17 cellular contexts compared by ENCODE assay signal in the genomic region with DNA sequence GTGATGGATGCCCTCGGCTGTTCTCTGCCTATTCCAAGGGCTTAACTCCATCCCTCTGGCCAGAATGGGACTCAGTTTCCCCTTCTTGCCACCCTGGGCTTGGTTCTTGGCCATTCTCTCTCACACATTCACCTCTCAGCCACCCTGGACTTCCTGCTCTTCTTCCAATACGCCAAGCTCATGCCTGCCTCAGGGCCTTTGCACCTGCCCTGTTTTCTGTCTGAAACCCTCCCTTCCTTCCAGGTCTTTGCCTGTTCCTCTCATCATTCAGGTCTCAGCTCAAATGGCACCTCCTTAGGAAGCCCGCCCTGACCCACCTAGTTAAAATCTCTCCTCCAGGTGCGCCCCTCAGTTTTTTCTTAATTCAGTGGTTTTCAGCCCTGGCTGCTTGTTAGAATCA.
DNase-seq lines count a peak whose midpoint lies in the region; ATAC-seq, FAIRE-seq and TF ChIP-seq lines count a peak whose summit lies in the region.
"Had no signal": no experiment of that assay in that cellular context is flagged by ENCODE, and none has a peak within 500 bp of the region (broad histone marks: within the 10 kb centered on the region; RNA-seq: fewer than 3 reads in every experiment).

No MANE protein-coding gene starts in this region.

- H3K79me2 ChIP-seq in astrocyte (ENCODE audit: insufficient read depth, low read length) = no peaks in the 10 kb centered on the region

- no peak overlapping the region for H3K4me2 ChIP-seq in astrocyte (ENCODE audit: low read length)

- TF ChIP-seq CTCF in left ventricle myocardium inferior (IDR thresholded peaks at IDR 0.05; ENCODE audit: borderline replicate concordance) = no peak
- no peak for TF ChIP-seq CTCF in astrocyte (IDR thresholded peaks at IDR 0.05; ENCODE audit: insufficient read depth, low read depth, low read length)
- no peak for TF ChIP-seq CTCF in left lung (IDR thresholded peaks at IDR 0.05)

- peaks cover 2% of the 10 kb centered on the region for H3K36me3 Mint-ChIP-seq in astrocyte (ENCODE audit: low read depth, unreplicated experiment)
- H3K36me3 Mint-ChIP-seq in memory B cell = peaks cover 1% of the 10 kb centered on the region
- H3K36me3 Mint-ChIP-seq: CD4-positive, CD25-positive, alpha-beta regulatory T cell had no signal

- no peak overlapping the region for H2AFZ ChIP-seq in astrocyte (ENCODE audit: low read depth, low read length)

- H3K4me3 ChIP-seq in left ventricle myocardium inferior (no peak overlapping the region), astrocyte (ENCODE audit: insufficient read depth, low read depth, low read length) (no peak overlapping the region), subcutaneous abdominal adipose tissue (ENCODE audit: low read depth in 1 of 5, low read length in 5 of 5) (no peak overlapping the region), left lung (no peak overlapping the region)

- no peaks in the 10 kb centered on the region for H3K36me3 ChIP-seq in left ventricle myocardium inferior
- H3K36me3 ChIP-seq in astrocyte (ENCODE audit: insufficient read depth, low read length) = no peaks in the 10 kb centered on the region
- H3K36me3 ChIP-seq in subcutaneous abdominal adipose tissue (ENCODE audit: control insufficient read depth in 5 of 5, insufficient read depth in 5 of 5, low read length in 5 of 5) = no peaks in the 10 kb centered on the region
- no peaks in the 10 kb centered on the region for H3K36me3 ChIP-seq in left lung

- no peaks in the 10 kb centered on the region for H3K9me3 ChIP-seq in left ventricle myocardium inferior (replicated peaks)
- H3K9me3 ChIP-seq in astrocyte (ENCODE audit: insufficient read depth, low read depth, low read length) = no peaks in the 10 kb centered on the region
- H3K9me3 ChIP-seq in subcutaneous abdominal adipose tissue (ENCODE audit: control insufficient read depth in 5 of 5, low read length in 5 of 5) = no peaks in the 10 kb centered on the region
- no peaks in the 10 kb centered on the region for H3K9me3 ChIP-seq in left lung

- DNase-seq in left ventricle myocardium inferior = no peak
- DNase-seq in cardiac septum (ENCODE audit: low spot score) = no peak
- DNase-seq in astrocyte (ENCODE audit: low read depth) = no peak
- DNase-seq in memory B cell (ENCODE audit: low spot score in 2 of 2) = no peak
- DNase-seq in left lung = no peak
- no peak for DNase-seq in dermis blood vessel endothelial cell
- DNase-seq: CD4-positive, CD25-positive, alpha-beta regulatory T cell; H7; KG1; NCI-H2029 treated with DMSO at 0.1 percent for 48 hours; NCI-H2171; NK-92 treated with Interleukin-12 subunit alpha and Interleukin-12 subunit beta, amount 100 ng/mL, for 24 hours; SIG-M5 had no signal

- H3K9ac ChIP-seq in astrocyte (ENCODE audit: low read length) (no peak overlapping the region), subcutaneous abdominal adipose tissue (ENCODE audit: low read length in 5 of 5) (no peak overlapping the region)

- H3K27ac ChIP-seq in left ventricle myocardium inferior (replicated peaks) (peak overlapping the region; percentile 73), astrocyte (ENCODE audit: low read depth, low read length) (no peak overlapping the region), subcutaneous abdominal adipose tissue (ENCODE audit: low read depth, low read length) (peak overlapping the region; percentile 24), left lung (no peak overlapping the region)
- H3K27ac ChIP-seq: RWPE1 had no signal

- no peaks in the 10 kb centered on the region for H3K4me1 Mint-ChIP-seq in astrocyte (ENCODE audit: low read depth, unreplicated experiment)
- H3K4me1 Mint-ChIP-seq in memory B cell = peaks cover 33% of the 10 kb centered on the region

- FAIRE-seq in astrocyte (lab: Jason Lieb, UNC) = no peak
- FAIRE-seq: A204.1 had no signal

- H3K9me3 Mint-ChIP-seq in astrocyte (ENCODE audit: unreplicated experiment) (peaks cover 2% of the 10 kb centered on the region), memory B cell (peaks cover 3% of the 10 kb centered on the region)
- H3K9me3 Mint-ChIP-seq: CD4-positive, CD25-positive, alpha-beta regulatory T cell had no signal

- peaks cover 49% of the 10 kb centered on the region for H3K4me1 ChIP-seq in left ventricle myocardium inferior
- no peaks in the 10 kb centered on the region for H3K4me1 ChIP-seq in astrocyte (ENCODE audit: insufficient read depth, low read length)
- H3K4me1 ChIP-seq in subcutaneous abdominal adipose tissue (ENCODE audit: control insufficient read depth in 5 of 5, insufficient read depth in 5 of 5, low read length in 5 of 5) = peaks cover 8 to 69% (median 50%) of the 10 kb centered on the region in 5 donors
- H3K4me1 ChIP-seq in left lung = peaks cover 0 to 4% of the 10 kb centered on the region in 2 donors

- intact Hi-C loops in left ventricle myocardium inferior (cut with micrococcal nuclease) (loop anchor here (10.0 kb wide), 1 partner anchor 73 kb away; the partner anchor contains the start of gene TP53I11), cardiac septum (cut with DNase I) (loop anchor here (2.0 to 5.0 kb wide), 3 partner anchors 19 to 80 kb away; no protein-coding TSS in a partner anchor), left lung (cut with DNase I) (no loop called here)

- H3K4me3 Mint-ChIP-seq in astrocyte (ENCODE audit: unreplicated experiment) (no peak overlapping the region), memory B cell (no peak overlapping the region)
- H3K4me3 Mint-ChIP-seq: CD4-positive, CD25-positive, alpha-beta regulatory T cell had no signal

- H4K20me1 ChIP-seq in astrocyte (ENCODE audit: insufficient read depth, low read length) = no peaks in the 10 kb centered on the region

- no peak for ATAC-seq in memory B cell (ENCODE audit: low read depth)
- no peak for ATAC-seq in left lung
- ATAC-seq in GM21717 (IDR thresholded peaks at IDR 0.05; ENCODE audit: unreplicated experiment) = no peak

- H3K27ac Mint-ChIP-seq in astrocyte (ENCODE audit: unreplicated experiment) (peak overlapping the region; percentile 23), memory B cell (peak overlapping the region; percentile 90)

- H3K27me3 ChIP-seq in left ventricle myocardium inferior (ENCODE audit: low read depth) = no peaks in the 10 kb centered on the region
- H3K27me3 ChIP-seq in astrocyte (ENCODE audit: insufficient read depth, low read length) = peaks cover 34% of the 10 kb centered on the region
- H3K27me3 ChIP-seq in subcutaneous abdominal adipose tissue (ENCODE audit: control insufficient read depth in 5 of 5, insufficient read depth in 4 of 5, low read length in 5 of 5) = peaks cover 0 to 8% (median 0%) of the 10 kb centered on the region in 5 donors
- H3K27me3 ChIP-seq in left lung = no peaks in the 10 kb centered on the region

- H3K27me3 Mint-ChIP-seq in astrocyte (ENCODE audit: low read depth, unreplicated experiment) (peaks cover 49% of the 10 kb centered on the region), memory B cell (no peaks in the 10 kb centered on the region)
- H3K27me3 Mint-ChIP-seq: CD4-positive, CD25-positive, alpha-beta regulatory T cell had no signal

Comparison
In these comparisons a context has a peak if more than half of its experiments do, and no peak if none do; other contexts are left out.
1. H3K27ac ChIP-seq: peak in left ventricle myocardium inferior (single experiment) and subcutaneous abdominal adipose tissue (single experiment); none in astrocyte (single experiment) and left lung (0 of 2).
2. intact Hi-C loops: an anchor here in left ventricle myocardium inferior (10.0 kb wide) and cardiac septum (2.0 to 5.0 kb wide); none called in left lung.